ENCODE assay signal across 7 cellular contexts in the genomic region with DNA sequence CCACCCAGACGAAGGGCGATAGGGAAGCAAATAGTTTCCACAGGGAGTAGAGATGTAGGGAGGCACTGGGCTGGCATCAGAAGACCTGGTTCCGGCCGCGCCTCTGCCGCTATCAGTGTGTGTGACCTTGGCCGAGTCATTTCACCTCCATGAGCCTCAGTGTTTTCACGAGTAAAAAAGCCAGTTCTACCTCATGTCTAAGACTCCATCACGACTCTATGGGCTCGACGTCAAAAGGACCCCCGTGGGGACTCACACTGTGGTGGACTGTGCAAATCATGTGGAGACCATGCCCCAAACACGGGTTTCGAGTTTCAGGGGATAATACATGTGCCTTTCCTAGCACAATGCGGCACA. TPM values are rescaled to one million over a fixed set of nuclear protein-coding genes. Genes with fewer than 3 reads are reported as not detected.
DNase-seq lines count a peak whose midpoint lies in the region; ATAC-seq and TF ChIP-seq lines count a peak whose summit lies in the region.

No MANE protein-coding gene starts in this region.

- H3K9me3 ChIP-seq in iPS DF 6.9 (ENCODE audit: control insufficient read depth, insufficient read depth, low read length) = no peaks in the 10 kb centered on the region

- no peak for ATAC-seq in activated T-cell treated with anti-CD3 and anti-CD28 coated beads, Interleukin-2, amount 50 U/mL, for 72 hours (replicated peaks in 1 of 2)
- ATAC-seq in stimulated activated memory B cell treated with anti-CD40 and anti-IgM and Interleukin-4, amounts not matched to agents 10 μg/mL and 1 μg/mL and 100 μg/mL, for 72 hours = no peak
- ATAC-seq in GM21390 (IDR thresholded peaks at IDR 0.05; ENCODE audit: unreplicated experiment) = no peak
- ATAC-seq in HG02642 (IDR thresholded peaks at IDR 0.05; ENCODE audit: poor library complexity, unreplicated experiment) = no peak

- no CpG with 5 or more reads among the region's 15 CpGs for WGBS in iPS DF 6.9 (ENCODE audit: insufficient coverage, insufficient read length)

- DNase-seq in HL-60 (ENCODE audit: low read depth in 1 of 2, low spot score in 1 of 2) (no peak), iPS DF 6.9 (ENCODE audit: low read depth, low spot score) (no peak), mesenteric fat pad (ENCODE audit: low spot score) (no peak)
- DNase-seq in activated T-cell treated with anti-CD3 and anti-CD28 coated beads, Interleukin-2, amount 50 U/mL, for 72 hours = no peak

- peak overlapping the region; percentile 83 to 98 for H3K4me3 Mint-ChIP-seq in activated T-cell treated with anti-CD3 and anti-CD28 coated beads, Interleukin-2, amount 50 U/mL, for 72 hours
- peak overlapping the region; percentile 85 for H3K4me3 Mint-ChIP-seq in stimulated activated memory B cell treated with anti-CD40 and anti-IgM and Interleukin-4, amounts not matched to agents 10 μg/mL and 1 μg/mL and 100 μg/mL, for 72 hours

- peak overlapping the region; percentile 35 for H3K27ac Mint-ChIP-seq in activated T-cell treated with anti-CD3 and anti-CD28 coated beads, Interleukin-2, amount 50 U/mL, for 72 hours
- H3K27ac Mint-ChIP-seq in stimulated activated memory B cell treated with anti-CD40 and anti-IgM and Interleukin-4, amounts not matched to agents 10 μg/mL and 1 μg/mL and 100 μg/mL, for 72 hours = peak overlapping the region; percentile 82

- no peaks in the 10 kb centered on the region for H3K36me3 Mint-ChIP-seq in activated T-cell treated with anti-CD3 and anti-CD28 coated beads, Interleukin-2, amount 50 U/mL, for 72 hours (ENCODE audit: insufficient read depth in 2 of 2)
- H3K36me3 Mint-ChIP-seq in stimulated activated memory B cell treated with anti-CD40 and anti-IgM and Interleukin-4, amounts not matched to agents 10 μg/mL and 1 μg/mL and 100 μg/mL, for 72 hours = no peaks in the 10 kb centered on the region

- H3K27me3 Mint-ChIP-seq in activated T-cell treated with anti-CD3 and anti-CD28 coated beads, Interleukin-2, amount 50 U/mL, for 72 hours (ENCODE audit: low read depth) = no peaks in the 10 kb centered on the region
- no peaks in the 10 kb centered on the region for H3K27me3 Mint-ChIP-seq in stimulated activated memory B cell treated with anti-CD40 and anti-IgM and Interleukin-4, amounts not matched to agents 10 μg/mL and 1 μg/mL and 100 μg/mL, for 72 hours

- no peaks in the 10 kb centered on the region for H3K9me3 Mint-ChIP-seq in activated T-cell treated with anti-CD3 and anti-CD28 coated beads, Interleukin-2, amount 50 U/mL, for 72 hours
- H3K9me3 Mint-ChIP-seq in stimulated activated memory B cell treated with anti-CD40 and anti-IgM and Interleukin-4, amounts not matched to agents 10 μg/mL and 1 μg/mL and 100 μg/mL, for 72 hours = no peaks in the 10 kb centered on the region

- H3K27me3 ChIP-seq in HL-60 (ENCODE audit: insufficient read depth, poor library complexity, severe bottlenecking) (no peaks in the 10 kb centered on the region), iPS DF 6.9 (ENCODE audit: control insufficient read depth, insufficient read depth, low read length) (no peaks in the 10 kb centered on the region)

- H3K4me1 Mint-ChIP-seq in activated T-cell treated with anti-CD3 and anti-CD28 coated beads, Interleukin-2, amount 50 U/mL, for 72 hours (ENCODE audit: low read depth) = peaks cover 39% of the 10 kb centered on the region
- peaks cover 23% of the 10 kb centered on the region for H3K4me1 Mint-ChIP-seq in stimulated activated memory B cell treated with anti-CD40 and anti-IgM and Interleukin-4, amounts not matched to agents 10 μg/mL and 1 μg/mL and 100 μg/mL, for 72 hours

- TF ChIP-seq CTCF in HL-60 (IDR thresholded peaks at IDR 0.05; ENCODE audit: insufficient read depth, low read length) = no peak

- H3K4me1 ChIP-seq in iPS DF 6.9 (ENCODE audit: control insufficient read depth, insufficient read depth, low read length) = no peaks in the 10 kb centered on the region

- H3K27ac ChIP-seq in HL-60 (replicated peaks) = peak overlapping the region; percentile 78
- H3K27ac ChIP-seq in iPS DF 6.9 (ENCODE audit: low read length) = no peak overlapping the region

- H3K4me3 ChIP-seq in HL-60 (replicated peaks; ENCODE audit: insufficient read depth, low read length) = peak overlapping the region; percentile 69
- H3K4me3 ChIP-seq in iPS DF 6.9 (ENCODE audit: low read length) = peak overlapping the region; percentile 66; the same call in 1 of the 2 replicates

- no peaks in the 10 kb centered on the region for H3K36me3 ChIP-seq in iPS DF 6.9 (ENCODE audit: control insufficient read depth, insufficient read depth, low read length)

RNA-seq across cellular contexts. Expression of gene RAB11FIP2, which starts 0.6 kb away (rescaled TPM):
- total RNA-seq in activated T-cell treated with anti-CD3 and anti-CD28 coated beads, Interleukin-2, amount 50 U/mL, for 72 hours = 10 to 100 TPM; 19.6 to 22.1 TPM
- total RNA-seq in mesenteric fat pad = 21.7 TPM
